In the genomic region with DNA sequence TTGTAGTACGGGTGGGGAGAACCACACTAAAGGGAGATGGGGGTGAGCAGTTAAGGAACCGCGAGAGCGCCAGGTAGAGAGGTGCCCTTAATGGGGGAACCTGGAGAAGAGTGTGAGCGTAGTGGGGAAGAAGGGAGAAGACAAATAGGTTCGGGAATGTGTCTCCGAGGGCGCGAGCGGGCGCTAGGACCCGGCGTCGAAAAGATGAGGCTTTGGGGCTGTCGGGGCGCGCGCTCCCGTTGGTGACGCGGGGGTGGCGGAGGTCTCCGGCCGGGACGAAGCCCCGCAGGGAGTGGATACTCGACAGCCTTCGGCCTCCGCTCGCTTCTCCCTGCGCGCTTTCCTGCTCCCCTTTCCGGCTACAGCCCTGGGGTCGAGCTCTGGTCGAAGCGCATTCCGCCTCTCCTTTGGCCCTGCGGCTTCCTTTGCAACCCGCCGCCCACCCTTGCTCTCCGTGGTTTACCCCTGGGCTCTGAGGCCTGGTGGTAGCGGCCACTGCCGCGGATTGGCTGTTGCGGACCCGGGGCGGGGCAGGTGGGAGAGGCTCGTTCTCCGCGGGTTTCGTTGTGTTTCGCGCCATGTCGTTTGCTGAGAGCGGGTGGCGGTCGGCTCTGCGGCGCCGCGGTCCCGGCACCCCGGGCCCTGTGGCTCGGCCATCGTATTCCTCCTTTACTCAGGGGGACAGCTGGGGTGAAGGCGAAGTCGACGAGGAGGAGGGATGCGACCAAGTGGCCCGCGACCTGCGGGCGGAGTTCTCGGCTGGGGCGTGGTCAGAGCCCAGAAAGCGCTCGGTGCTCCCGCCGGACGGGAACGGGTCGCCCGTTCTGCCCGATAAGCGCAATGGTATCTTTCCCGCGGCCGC, we compare ENCODE assay signal across 1 cellular context.
TF ChIP-seq lines count a peak whose summit lies in the region.

A gene (plus strand): TSS at position 574 of the 862 bp plus-strand sequence. CDS start 5 bp downstream, at position 579.

TF ChIP-seq in HCT116, 20 proteins besides CTCF, POLR2A, EP300 and RAD21 (continued from another document):
- TF ChIP-seq, protein P1, sequence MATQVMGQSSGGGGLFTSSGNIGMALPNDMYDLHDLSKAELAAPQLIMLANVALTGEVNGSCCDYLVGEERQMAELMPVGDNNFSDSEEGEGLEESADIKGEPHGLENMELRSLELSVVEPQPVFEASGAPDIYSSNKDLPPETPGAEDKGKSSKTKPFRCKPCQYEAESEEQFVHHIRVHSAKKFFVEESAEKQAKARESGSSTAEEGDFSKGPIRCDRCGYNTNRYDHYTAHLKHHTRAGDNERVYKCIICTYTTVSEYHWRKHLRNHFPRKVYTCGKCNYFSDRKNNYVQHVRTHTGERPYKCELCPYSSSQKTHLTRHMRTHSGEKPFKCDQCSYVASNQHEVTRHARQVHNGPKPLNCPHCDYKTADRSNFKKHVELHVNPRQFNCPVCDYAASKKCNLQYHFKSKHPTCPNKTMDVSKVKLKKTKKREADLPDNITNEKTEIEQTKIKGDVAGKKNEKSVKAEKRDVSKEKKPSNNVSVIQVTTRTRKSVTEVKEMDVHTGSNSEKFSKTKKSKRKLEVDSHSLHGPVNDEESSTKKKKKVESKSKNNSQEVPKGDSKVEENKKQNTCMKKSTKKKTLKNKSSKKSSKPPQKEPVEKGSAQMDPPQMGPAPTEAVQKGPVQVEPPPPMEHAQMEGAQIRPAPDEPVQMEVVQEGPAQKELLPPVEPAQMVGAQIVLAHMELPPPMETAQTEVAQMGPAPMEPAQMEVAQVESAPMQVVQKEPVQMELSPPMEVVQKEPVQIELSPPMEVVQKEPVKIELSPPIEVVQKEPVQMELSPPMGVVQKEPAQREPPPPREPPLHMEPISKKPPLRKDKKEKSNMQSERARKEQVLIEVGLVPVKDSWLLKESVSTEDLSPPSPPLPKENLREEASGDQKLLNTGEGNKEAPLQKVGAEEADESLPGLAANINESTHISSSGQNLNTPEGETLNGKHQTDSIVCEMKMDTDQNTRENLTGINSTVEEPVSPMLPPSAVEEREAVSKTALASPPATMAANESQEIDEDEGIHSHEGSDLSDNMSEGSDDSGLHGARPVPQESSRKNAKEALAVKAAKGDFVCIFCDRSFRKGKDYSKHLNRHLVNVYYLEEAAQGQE (IDR thresholded peaks at IDR 0.05; ENCODE audit: low read depth) = no peak
- TF ChIP-seq POLR2AphosphoS5 (IDR thresholded peaks at IDR 0.05; ENCODE audit: low read depth, low read length) (peak; percentile 89), SRF (IDR thresholded peaks at IDR 0.05; ENCODE audit: low read depth) (no peak)
